Comparison of ENCODE assay signal across 15 cellular contexts in the genomic region with DNA sequence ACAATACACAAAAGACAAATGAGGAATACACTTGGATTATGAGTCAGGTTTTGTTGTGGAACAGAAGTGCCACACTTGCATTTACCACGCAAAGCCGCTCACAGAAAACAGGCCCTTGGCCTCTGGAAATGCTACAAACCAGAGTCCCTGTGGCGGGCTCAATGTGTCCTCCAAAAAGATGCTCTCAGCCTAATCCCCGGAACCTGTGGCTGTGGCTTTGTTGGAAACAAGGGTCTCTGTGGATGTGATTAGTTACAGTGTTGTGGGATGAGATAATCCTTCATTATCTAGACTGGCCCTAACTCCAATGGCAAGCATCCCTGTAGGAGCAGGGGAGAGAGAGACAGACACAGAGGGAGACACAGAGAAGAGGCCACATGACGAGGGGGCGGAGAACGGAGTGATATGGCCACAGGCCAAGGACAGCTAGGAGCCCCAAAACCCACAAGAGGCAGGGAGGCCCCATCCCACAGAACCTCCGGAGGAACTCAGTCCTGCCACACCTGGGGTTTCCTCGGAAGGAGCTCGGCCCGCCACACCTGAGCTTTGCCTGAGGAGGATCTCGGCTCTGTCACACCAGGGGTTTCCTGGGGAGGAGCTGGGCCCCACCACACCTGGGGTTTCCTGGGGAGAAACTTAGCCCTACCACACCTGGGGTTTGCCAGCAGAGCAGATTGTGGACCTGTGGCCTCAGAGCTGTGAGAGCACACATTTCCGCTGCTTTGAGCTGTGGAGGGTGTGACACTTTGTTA.
"Had no signal": no experiment of that assay in that cellular context is flagged by ENCODE, and none has a peak within 500 bp of the region (broad histone marks: within the 10 kb centered on the region; RNA-seq: fewer than 3 reads in every experiment).

No MANE protein-coding gene starts in this region.

- DNase-seq: activated CD4-positive, alpha-beta T cell treated with anti-CD3 and anti-CD28 coated beads, Interleukin-2, amount 50 U/mL, for 48 hours; activated naive CD8-positive, alpha-beta T cell treated with anti-CD3 and anti-CD28 coated beads for 36 hours; amygdala; left colon; naive B cell; posterior cingulate gyrus; stimulated activated CD4-positive, alpha-beta T cell treated with anti-CD3 and anti-CD28 coated beads, Interleukin-2, amount 100 ng/mL, for 48 hours; stimulated activated naive B cell treated with anti-CD40 and anti-IgM and Interleukin-4, amounts not matched to agents 10 μg/mL and 1 μg/mL and 100 μg/mL, for 72 hours; WERI-Rb-1 had no signal

- ATAC-seq: esophagus mucosa; left colon; stimulated activated naive B cell treated with anti-CD40 and anti-IgM and Interleukin-4, amounts not matched to agents 10 μg/mL and 1 μg/mL and 100 μg/mL, for 72 hours had no signal

- H3K9me3 ChIP-seq: tibial artery had no signal

- H3K4me3 ChIP-seq: lung, tibial artery had no signal

- H3K4me3 Mint-ChIP-seq: activated naive CD8-positive, alpha-beta T cell treated with anti-CD3 and anti-CD28 coated beads for 36 hours; mesothelial cell of epicardium; stimulated activated naive B cell treated with anti-CD40 and anti-IgM and Interleukin-4, amounts not matched to agents 10 μg/mL and 1 μg/mL and 100 μg/mL, for 72 hours; T-helper 1 cell treated with Interleukin-12 subunit alpha and Interleukin-12 subunit beta and Interleukin-4 antibody, amounts not matched to agents 30 μg/mL and 1 μg/mL, for 36 hours had no signal

- H3K27me3 Mint-ChIP-seq: activated naive CD8-positive, alpha-beta T cell treated with anti-CD3 and anti-CD28 coated beads for 36 hours; naive B cell; stimulated activated naive B cell treated with anti-CD40 and anti-IgM and Interleukin-4, amounts not matched to agents 10 μg/mL and 1 μg/mL and 100 μg/mL, for 72 hours had no signal

- H3K9me3 Mint-ChIP-seq: activated naive CD8-positive, alpha-beta T cell treated with anti-CD3 and anti-CD28 coated beads for 36 hours; stimulated activated naive B cell treated with anti-CD40 and anti-IgM and Interleukin-4, amounts not matched to agents 10 μg/mL and 1 μg/mL and 100 μg/mL, for 72 hours; T-helper 1 cell treated with Interleukin-12 subunit alpha and Interleukin-12 subunit beta and Interleukin-4 antibody, amounts not matched to agents 30 μg/mL and 1 μg/mL, for 36 hours had no signal

- H3K4me1 Mint-ChIP-seq: activated naive CD8-positive, alpha-beta T cell treated with anti-CD3 and anti-CD28 coated beads for 36 hours; mesothelial cell of epicardium; stimulated activated naive B cell treated with anti-CD40 and anti-IgM and Interleukin-4, amounts not matched to agents 10 μg/mL and 1 μg/mL and 100 μg/mL, for 72 hours had no signal

- H3K27ac Mint-ChIP-seq: activated naive CD8-positive, alpha-beta T cell treated with anti-CD3 and anti-CD28 coated beads for 36 hours; mesothelial cell of epicardium; stimulated activated naive B cell treated with anti-CD40 and anti-IgM and Interleukin-4, amounts not matched to agents 10 μg/mL and 1 μg/mL and 100 μg/mL, for 72 hours; T-helper 1 cell treated with Interleukin-12 subunit alpha and Interleukin-12 subunit beta and Interleukin-4 antibody, amounts not matched to agents 30 μg/mL and 1 μg/mL, for 36 hours had no signal

- H3K27ac ChIP-seq: tibial artery, WERI-Rb-1 had no signal

- H3K27me3 ChIP-seq: tibial artery had no signal

- FAIRE-seq: islet of Langerhans had no signal
